8 cellular contexts compared by ENCODE assay signal in genomic region chr11:108467091-108467823, GRCh38. TPM values are rescaled to one million over a fixed set of nuclear protein-coding genes. Genes with fewer than 3 reads are reported as not detected.
A peak's percentile ranks its signal among the peaks of the same experiment; 100 is the strongest.
DNase-seq lines count a peak whose midpoint lies in the region; ATAC-seq, FAIRE-seq and TF ChIP-seq lines count a peak whose summit lies in the region.

Gene C11orf65, minus strand, starts transcription at chr11:108467529. Its CDS starts 5,970 bp downstream, at chr11:108461559.

- no peaks in the 10 kb centered on the region for H3K9me1 ChIP-seq in keratinocyte (ENCODE audit: control insufficient read depth, extremely low read depth, insufficient read depth, low read length)

- peaks cover 12% of the 10 kb centered on the region for H3K4me1 ChIP-seq in keratinocyte (ENCODE audit: control insufficient read depth, extremely low read depth, insufficient read depth, low read length)

- H3K27me3 ChIP-seq in keratinocyte (ENCODE audit: control insufficient read depth, extremely low read depth, insufficient read depth, low read length) = no peaks in the 10 kb centered on the region

- no peaks in the 10 kb centered on the region for H3K79me2 ChIP-seq in keratinocyte (ENCODE audit: control insufficient read depth, insufficient read depth, low read length)

- dilution Hi-C loops in keratinocyte (cut with MboI; ENCODE audit: extremely low pct_ligation_motif_present, low sequenced_read_pairs) = no loop called here

- no peaks in the 10 kb centered on the region for H3K9me3 ChIP-seq in keratinocyte (ENCODE audit: control insufficient read depth, low read depth, low read length)

- FAIRE-seq in keratinocyte (lab: Jason Lieb, UNC) = peak; percentile 94

- H4K20me1 ChIP-seq in keratinocyte (ENCODE audit: control insufficient read depth, extremely low read depth, insufficient read depth, low read length) = no peaks in the 10 kb centered on the region

- no peak for TF ChIP-seq CTCF in keratinocyte (optimal IDR thresholded peaks at IDR 0.05 in 1 of 3, IDR thresholded peaks at IDR 0.05 in 1 of 3, conservative IDR thresholded peaks at IDR 0.05 in 1 of 3; ENCODE audit: extremely low read depth in 1 of 3, insufficient read depth in 2 of 3, low read length in 3 of 3)

- peak; percentile 92 for TF ChIP-seq POLR2A in GM19193 (IDR thresholded peaks at IDR 0.05; ENCODE audit: extremely low read depth, insufficient read depth, insufficient read length)

- peak; percentile 99 for ATAC-seq in HG03432 (IDR thresholded peaks at IDR 0.05; ENCODE audit: unreplicated experiment)

- no peaks in the 10 kb centered on the region for H3K36me3 ChIP-seq in keratinocyte (ENCODE audit: control insufficient read depth in 2 of 2, extremely low read depth in 1 of 2, insufficient read depth in 2 of 2, low read length in 2 of 2)

- DNase-seq in Ammon's horn (ENCODE audit: low spot score) = peak; percentile 99
- DNase-seq in NCI-H460 (ENCODE audit: extremely low read depth, low read depth) = peak; percentile 95
- DNase-seq in activated CD4-positive, alpha-beta T cell treated with anti-CD3 and anti-CD28 coated beads for 1 hour = peak; percentile 91
- DNase-seq in cerebellum (ENCODE audit: low spot score) = peak; percentile 97
- DNase-seq in keratinocyte (ENCODE audit: low read depth, low spot score) = peak; percentile 64
- DNase-seq in stimulated activated CD4-positive, alpha-beta T cell treated with anti-CD3 and anti-CD28 coated beads, Interleukin-12 subunit alpha, Interleukin-12 subunit beta, amount 100 ng/mL, for 48 hours (ENCODE audit: low read depth in 2 of 3, low spot score in 1 of 3) = peak; percentile 91 to 96 (median 94)

- peak within 1 kb of the TSS; percentile 68 to 99 (median 81) for H3K4me3 ChIP-seq in keratinocyte (ENCODE audit: control insufficient read depth in 2 of 3, extremely low read depth in 1 of 3, insufficient read depth in 2 of 3, low read depth in 1 of 3, low read length in 3 of 3)

- peak within 1 kb of the TSS; percentile 99 for H3K9ac ChIP-seq in keratinocyte (ENCODE audit: control insufficient read depth, extremely low read depth, insufficient read depth, low read length)

- peak within 1 kb of the TSS; percentile 100 for H3K27ac ChIP-seq in keratinocyte (ENCODE audit: control insufficient read depth, insufficient read depth, low read length)

- H2AFZ ChIP-seq in keratinocyte (ENCODE audit: control insufficient read depth, low read length) = peak within 1 kb of the TSS; percentile 97

- peak within 1 kb of the TSS; percentile 95 for H3K4me2 ChIP-seq in keratinocyte (ENCODE audit: control insufficient read depth, extremely low read depth, insufficient read depth, low read depth, low read length)

RNA-seq across cellular contexts. Expression of gene C11orf65, which starts in this region (rescaled TPM):
- total RNA-seq in NCI-H460 (2014; rRNA removed; shearing (Covaris generic)) = 1.4 TPM in 2 replicates
- polyA plus RNA-seq in NCI-H460 (2014; cell fraction: nucleus; rRNA removed) = 0.07 TPM in 1 of 2 replicates, not detected in the other
- total RNA-seq in cerebellum = 1.00 TPM
- 0.34 to 0.83 TPM (median 0.46 TPM) in 3 replicates for polyA plus RNA-seq in keratinocyte
- 1.3 TPM for polyA plus RNA-seq in keratinocyte (2011; ENCODE audit: low read depth)
- polyA plus RNA-seq in keratinocyte (2011; cell fraction: cytosol; rRNA removed) = 0.51 and 1.2 TPM in 2 replicates
- 0.73 and 1.1 TPM in 2 replicates for polyA plus RNA-seq in keratinocyte (2011; cell fraction: nucleus; rRNA removed)
- polyA plus RNA-seq in keratinocyte (2012; ENCODE audit: low replicate concordance) = 0.84 and 1.1 TPM in 2 replicates
- polyA minus RNA-seq in keratinocyte = 0.74 TPM in 1 of 3 replicates, not detected in the others
- not detected for polyA minus RNA-seq in keratinocyte (2011; cell fraction: cytosol; rRNA and poly(A)+ RNA removed)
- 0.74 and 1.0 TPM in 2 replicates for polyA minus RNA-seq in keratinocyte (2011; cell fraction: nucleus; rRNA and poly(A)+ RNA removed)

Comparison
In these comparisons a context has a peak if more than half of its experiments do, and no peak if none do; other contexts are left out.
1. Peak in every context shown above with its lines: DNase-seq, ATAC-seq, H3K4me3 ChIP-seq and H3K27ac ChIP-seq.
2. Peak in DNase-seq in cerebellum; RNA of the gene not detected or under 1 TPM.